Comparison of ENCODE assay signal across 1 cellular context in the genomic region with DNA sequence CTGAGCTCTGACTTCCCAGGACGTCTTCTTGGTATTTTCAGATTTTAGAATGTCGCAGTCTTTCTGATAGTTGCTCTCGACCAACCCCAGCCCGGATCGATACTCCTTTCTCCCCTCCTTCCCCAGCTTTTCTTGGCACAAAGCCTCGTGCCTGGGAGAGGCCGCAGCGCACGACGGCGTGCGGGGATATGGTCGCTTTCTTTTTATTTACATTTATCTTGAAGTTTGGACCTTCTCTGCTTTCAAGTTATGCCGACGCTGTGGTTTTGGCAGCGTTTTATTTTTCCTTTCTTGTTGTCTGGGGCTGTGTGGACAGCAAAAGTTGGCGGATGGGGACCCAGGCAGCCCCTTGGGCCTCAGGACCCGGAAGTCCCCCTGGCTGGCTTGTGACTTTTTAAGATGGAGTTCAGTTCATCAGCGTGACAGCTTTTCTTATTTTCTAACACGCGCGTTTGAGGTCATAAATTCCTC.
TF ChIP-seq lines count a peak whose summit lies in the region.

No MANE protein-coding gene starts in this region.

TF ChIP-seq in A549, 52 proteins besides CTCF, POLR2A, EP300 and RAD21:
- 0 out of 2 replicates have a peak, but pooled peaks have one; percentile 25 for TF ChIP-seq HEYL (CRISPR knock-in tag; IDR thresholded peaks at IDR 0.05)
- no peak for TF ChIP-seq FOXS1 (CRISPR knock-in tag; IDR thresholded peaks at IDR 0.05)
